23 cellular contexts compared by ENCODE assay signal in the genomic region with DNA sequence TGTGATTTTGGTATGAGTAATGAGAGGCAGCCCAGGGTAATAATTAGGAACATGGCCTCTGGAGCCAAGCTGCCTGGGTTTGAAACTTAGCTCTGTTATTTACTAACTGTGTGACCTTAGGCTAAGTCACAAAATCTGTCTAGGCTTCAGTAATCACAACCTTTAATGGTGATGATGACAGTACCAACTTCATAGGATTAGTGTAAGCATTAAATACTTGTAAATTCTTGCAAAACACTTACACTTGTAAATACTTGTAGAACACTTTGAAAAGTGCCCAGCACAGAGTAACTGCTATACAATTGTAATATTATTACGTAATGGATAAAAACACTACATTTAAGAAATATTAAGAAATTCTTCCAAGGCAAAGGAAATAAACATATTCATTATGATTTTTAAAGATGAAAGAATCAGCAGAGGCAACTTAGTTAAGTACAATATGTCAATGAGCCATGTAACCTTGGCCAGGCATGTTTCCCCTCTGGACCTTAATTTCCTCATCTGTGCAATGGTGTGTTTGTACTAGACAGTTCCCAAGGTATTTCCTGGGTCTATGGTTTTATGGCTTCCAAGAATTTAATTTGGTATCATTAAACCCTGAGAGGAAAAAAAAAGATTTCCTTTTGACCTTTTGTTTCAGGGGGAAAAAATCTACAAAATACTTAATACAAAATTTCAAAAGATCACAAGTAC.
A peak's percentile ranks its signal among the peaks of the same experiment; 100 is the strongest.
DNase-seq lines count a peak whose midpoint lies in the region; ATAC-seq, FAIRE-seq and TF ChIP-seq lines count a peak whose summit lies in the region.
"Had no signal": no experiment of that assay in that cellular context is flagged by ENCODE, and none has a peak within 500 bp of the region (broad histone marks: within the 10 kb centered on the region; RNA-seq: fewer than 3 reads in every experiment).

No MANE protein-coding gene starts in this region.

- peak; percentile 85 for FAIRE-seq in D721Med (lab: Jason Lieb, UNC)
- FAIRE-seq: A204.1, G401.6, GM12891, GM19239 had no signal

- H2AFZ ChIP-seq in Loucy (ENCODE audit: low read length) = peak overlapping the region; percentile 14; the same call in 1 of the 2 replicates

- intact Hi-C loops in left lung (cut with DNase I) = no loop called here
- intact Hi-C loops in ovary (cut with DNase I) = no loop called here

- no peaks in the 10 kb centered on the region for H3K9me2 ChIP-seq in Loucy (replicated peaks; ENCODE audit: low read depth, low read length)

- no peaks in the 10 kb centered on the region for H4K20me1 ChIP-seq in Loucy (ENCODE audit: insufficient read depth, low read length, poor library complexity, severe bottlenecking)
- H4K20me1 ChIP-seq: BLaER1 had no signal

- no peak for TF ChIP-seq EP300 in ovary (IDR thresholded peaks at IDR 0.05)

- H3F3A ChIP-seq in Loucy (ENCODE audit: low read depth) = no peaks in the 10 kb centered on the region

- H3K79me2 ChIP-seq in Loucy (ENCODE audit: insufficient read depth, low read length) = no peaks in the 10 kb centered on the region

- H3K9me3 ChIP-seq in Loucy (ENCODE audit: insufficient read depth, low read depth, low read length) (no peaks in the 10 kb centered on the region), left lung (no peaks in the 10 kb centered on the region), ovary (no peaks in the 10 kb centered on the region)
- H3K9me3 ChIP-seq: BLaER1 had no signal

- no peak for TF ChIP-seq POLR2A in ovary (IDR thresholded peaks at IDR 0.05)

- no peaks in the 10 kb centered on the region for H3K27me3 ChIP-seq in Loucy (ENCODE audit: insufficient read depth, low read length, poor library complexity, severe bottlenecking)
- H3K27me3 ChIP-seq in left lung = no peaks in the 10 kb centered on the region
- no peaks in the 10 kb centered on the region for H3K27me3 ChIP-seq in ovary
- H3K27me3 ChIP-seq: BE2C, BLaER1 had no signal

- DNase-seq in D721Med (ENCODE audit: insufficient read length, low spot score) = no peak
- DNase-seq in NCI-H82 (lab: John Stamatoyannopoulos, UW) = peak; percentile 59
- DNase-seq in left lung = no peak
- DNase-seq in NK-92 treated with Interleukin-12 subunit alpha and Interleukin-12 subunit beta, amount 100 ng/mL, for 24 hours (lab: John Stamatoyannopoulos, UW) = no peak
- no peak for DNase-seq in HT-29 (ENCODE audit: low spot score)
- DNase-seq in ovary = no peak
- no peak for DNase-seq in stimulated activated CD4-positive, alpha-beta T cell treated with anti-CD3 and anti-CD28 coated beads, Interleukin-4, amount 100 ng/mL, for 24 hours
- DNase-seq: 8988T; ACHN; BE2C; C1 segment of cervical spinal cord; CD4-positive, alpha-beta memory T cell; CD4-positive, CD25-positive, alpha-beta regulatory T cell; CD8-positive, alpha-beta memory T cell; COR-L47; DMS79 treated with DMSO at 0.1 percent for 48 hours; GF-D8 had no signal

- H3K4me2 ChIP-seq in Loucy (ENCODE audit: low read depth, low read length, poor library complexity, severe bottlenecking) = no peak overlapping the region
- H3K4me2 ChIP-seq: BLaER1 had no signal

- H3K27ac ChIP-seq in left lung (no peak overlapping the region), ovary (no peak overlapping the region)
- H3K27ac ChIP-seq: BLaER1 had no signal

- TF ChIP-seq CTCF in D721Med (IDR thresholded peaks at IDR 0.05; ENCODE audit: insufficient read depth, missing control alignments) (no peak), Loucy (conservative IDR thresholded peaks at IDR 0.05; ENCODE audit: low read length) (no peak), left lung (IDR thresholded peaks at IDR 0.05) (no peak), ovary (IDR thresholded peaks at IDR 0.05) (no peak)

- no peak overlapping the region for H3K9ac ChIP-seq in Loucy (ENCODE audit: low read depth, low read length, poor library complexity, severe bottlenecking)
- H3K9ac ChIP-seq: BLaER1 had no signal

- WGBS in ovary, 3 donors = 94 to 98% (median 95%) methylated on average over 1 of the region's 1 CpG

- H3K36me3 ChIP-seq in Loucy (ENCODE audit: insufficient read depth, low read length) = no peaks in the 10 kb centered on the region
- no peaks in the 10 kb centered on the region for H3K36me3 ChIP-seq in left lung
- H3K36me3 ChIP-seq in ovary = no peaks in the 10 kb centered on the region
- H3K36me3 ChIP-seq: BE2C, BLaER1 had no signal

- H3K4me3 ChIP-seq in Loucy (ENCODE audit: low read length, poor library complexity, severe bottlenecking) (no peak overlapping the region), left lung (no peak overlapping the region), ovary (no peak overlapping the region)
- H3K4me3 ChIP-seq: BLaER1 had no signal

- H3K4me1 ChIP-seq in Loucy (ENCODE audit: insufficient read depth, low read length, poor library complexity, severe bottlenecking) = no peaks in the 10 kb centered on the region
- no peaks in the 10 kb centered on the region for H3K4me1 ChIP-seq in left lung
- no peaks in the 10 kb centered on the region for H3K4me1 ChIP-seq in ovary (ENCODE audit: insufficient read depth)
- H3K4me1 ChIP-seq: BE2C, BLaER1 had no signal

- ATAC-seq in left lung = peak; percentile 69
